Comparison of ENCODE assay signal across 29 cellular contexts in the genomic region with DNA sequence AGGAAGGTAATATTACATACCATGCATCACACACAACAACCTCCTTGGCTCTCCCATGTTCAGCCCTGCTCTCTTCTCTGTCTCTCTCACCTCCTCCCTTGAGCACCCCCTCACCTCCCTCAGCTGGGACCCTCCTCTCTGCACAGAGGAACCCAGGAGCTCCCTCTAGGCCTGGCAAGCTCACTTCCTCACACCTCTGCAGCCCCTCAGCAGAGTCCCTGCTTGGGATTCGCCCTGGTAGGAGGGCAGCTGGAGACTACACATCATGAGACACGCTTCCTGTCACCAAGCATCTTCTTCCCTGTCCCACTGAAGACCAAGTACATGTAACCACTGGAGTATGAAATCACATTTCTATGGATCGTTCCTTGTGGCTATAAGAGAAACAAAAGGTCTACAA. TPM values are rescaled to one million over a fixed set of nuclear protein-coding genes. Genes with fewer than 3 reads are reported as not detected.
"Had no signal": no experiment of that assay in that cellular context is flagged by ENCODE, and none has a peak within 500 bp of the region (broad histone marks: within the 10 kb centered on the region; RNA-seq: fewer than 3 reads in every experiment).

No MANE protein-coding gene starts in this region.

- H3K36me3 Mint-ChIP-seq: activated naive CD4-positive, alpha-beta T cell treated with anti-CD3 and anti-CD28 coated beads, Interleukin-2, amount 50 U/mL, for 72 hours; immature natural killer cell; natural killer cell had no signal

- H3K36me3 ChIP-seq: gastroesophageal sphincter, stomach, tibial artery had no signal

- H3K9me3 ChIP-seq: gastroesophageal sphincter, stomach, tibial artery had no signal

- H3K9me3 Mint-ChIP-seq: activated naive CD4-positive, alpha-beta T cell treated with anti-CD3 and anti-CD28 coated beads, Interleukin-2, amount 50 U/mL, for 72 hours; activated T-cell treated with anti-CD3 and anti-CD28 coated beads, Interleukin-2, amount 50 U/mL, for 24 hours; activated T-helper 2 cell treated with anti-CD3 and anti-CD28 coated beads, Interferon-gamma antibody, Interleukin-2, Interleukin-4, amounts not matched to agents 10 μg/mL and 5 μg/mL and 100 μg/mL, durations not matched to agents 14 hours and 24 hours and 36 hours; central memory CD8-positive, alpha-beta T cell; immature natural killer cell; memory B cell; natural killer cell; stimulated activated naive B cell treated with anti-CD40 and anti-IgM and Interleukin-4, amounts not matched to agents 10 μg/mL and 1 μg/mL and 100 μg/mL, for 72 hours had no signal

- H3K4me1 ChIP-seq: gastroesophageal sphincter, stomach, tibial artery had no signal

- H3K27me3 ChIP-seq: gastroesophageal sphincter, stomach, tibial artery had no signal

- H3K4me1 Mint-ChIP-seq: activated CD4-positive, alpha-beta T cell treated with anti-CD3 and anti-CD28 coated beads for 36 hours; central memory CD8-positive, alpha-beta T cell; immature natural killer cell; natural killer cell had no signal

- H3K27ac Mint-ChIP-seq: activated CD4-positive, alpha-beta T cell treated with anti-CD3 and anti-CD28 coated beads for 36 hours; activated naive CD4-positive, alpha-beta T cell treated with anti-CD3 and anti-CD28 coated beads, Interleukin-2, amount 50 U/mL, for 72 hours; activated T-cell treated with anti-CD3 and anti-CD28 coated beads, Interleukin-2, amount 50 U/mL, for 24 hours; activated T-helper 2 cell treated with anti-CD3 and anti-CD28 coated beads, Interferon-gamma antibody, Interleukin-2, Interleukin-4, amounts not matched to agents 10 μg/mL and 5 μg/mL and 100 μg/mL, durations not matched to agents 14 hours and 24 hours and 36 hours; memory B cell; natural killer cell; progenitor cell of endocrine pancreas; stimulated activated naive B cell treated with anti-CD40 and anti-IgM and Interleukin-4, amounts not matched to agents 10 μg/mL and 1 μg/mL and 100 μg/mL, for 72 hours; T-helper 17 cell had no signal

- H3K27ac ChIP-seq: gastroesophageal sphincter, stomach, tibial artery had no signal

- H3K4me3 ChIP-seq: gastroesophageal sphincter, stomach, tibial artery had no signal

- DNase-seq: activated CD4-positive, alpha-beta T cell treated with anti-CD3 and anti-CD28 coated beads for 36 hours; activated CD4-positive, alpha-beta T cell treated with anti-CD3 and anti-CD28 coated beads, Interleukin-2, amount 50 U/mL, for 4 hours; activated CD4-positive, CD25-positive, alpha-beta regulatory T cell; activated CD8-positive, alpha-beta memory T cell treated with anti-CD3 and anti-CD28 coated beads for 24 hours; activated T-cell treated with anti-CD3 and anti-CD28 coated beads, Interleukin-2, amount 50 U/mL, for 24 hours; effector memory CD4-positive, alpha-beta T cell; hippocampal formation; immature natural killer cell; kidney; left colon; midbrain; natural killer cell; small intestine; stimulated activated CD4-positive, alpha-beta T cell treated with anti-CD3 and anti-CD28 coated beads, Interleukin-4, amount 100 ng/mL, for 24 hours; stimulated activated naive B cell treated with anti-CD40 and anti-IgM and Interleukin-4, amounts not matched to agents 10 μg/mL and 1 μg/mL and 100 μg/mL, for 72 hours; stomach; T-helper 17 cell; T1000; tibial artery had no signal

- ATAC-seq: activated CD4-positive, alpha-beta T cell treated with anti-CD3 and anti-CD28 coated beads for 36 hours; activated naive CD4-positive, alpha-beta T cell treated with anti-CD3 and anti-CD28 coated beads, Interleukin-2, amount 50 U/mL, for 72 hours; gastroesophageal sphincter; left colon; natural killer cell; sciatic nerve; SK-N-SH treated with all-trans-retinoic acid at 6 μM for 48 hours; stimulated activated naive B cell treated with anti-CD40 and anti-IgM and Interleukin-4, amounts not matched to agents 10 μg/mL and 1 μg/mL and 100 μg/mL, for 72 hours; T-helper 17 cell had no signal

- H3K4me3 Mint-ChIP-seq: activated CD4-positive, alpha-beta T cell treated with anti-CD3 and anti-CD28 coated beads for 36 hours; activated T-cell treated with anti-CD3 and anti-CD28 coated beads, Interleukin-2, amount 50 U/mL, for 24 hours; central memory CD8-positive, alpha-beta T cell; immature natural killer cell; memory B cell; natural killer cell; stimulated activated naive B cell treated with anti-CD40 and anti-IgM and Interleukin-4, amounts not matched to agents 10 μg/mL and 1 μg/mL and 100 μg/mL, for 72 hours; T-helper 17 cell had no signal

- H3K27me3 Mint-ChIP-seq: activated CD4-positive, alpha-beta T cell treated with anti-CD3 and anti-CD28 coated beads for 36 hours; activated T-cell treated with anti-CD3 and anti-CD28 coated beads, Interleukin-2, amount 50 U/mL, for 24 hours; memory B cell; stimulated activated naive B cell treated with anti-CD40 and anti-IgM and Interleukin-4, amounts not matched to agents 10 μg/mL and 1 μg/mL and 100 μg/mL, for 72 hours had no signal

RNA-seq across cellular contexts. Expression of a gene that starts 51.0 kb away (rescaled TPM):
- total RNA-seq: bronchial epithelial cell, fibroblast of villous mesenchyme had no signal
